ENCODE assay signal across 21 cellular contexts in genomic region chr10:121990015-121990677, GRCh38. TPM values are rescaled to one million over a fixed set of nuclear protein-coding genes. Genes with fewer than 3 reads are reported as not detected.
A peak's percentile ranks its signal among the peaks of the same experiment; 100 is the strongest.
DNase-seq lines count a peak whose midpoint lies in the region; ATAC-seq and TF ChIP-seq lines count a peak whose summit lies in the region.
"Had no signal": no experiment of that assay in that cellular context is flagged by ENCODE, and none has a peak within 500 bp of the region (broad histone marks: within the 10 kb centered on the region; RNA-seq: fewer than 3 reads in every experiment).

No MANE protein-coding gene starts in this region.

- ATAC-seq in GM21381 (IDR thresholded peaks at IDR 0.05; ENCODE audit: unreplicated experiment), result no peak
- ATAC-seq: T-cell, WTC11 had no signal

- no peak for TF ChIP-seq POLR2A in esophagus muscularis mucosa (IDR thresholded peaks at IDR 0.05; ENCODE audit: low read depth)

- POLR2A ChIA-PET in PC-9 (lab: Charles Lee; ENCODE audit: unreplicated experiment), result no interaction called here
- POLR2A ChIA-PET in RWPE1 (lab: Yijun Ruan, JAX; ENCODE audit: low non-redundant PET), result no interaction called here

- H4K20me1 ChIP-seq in PC-9 (ENCODE audit: insufficient read depth), result no peaks in the 10 kb centered on the region

- H3K79me2 ChIP-seq in PC-9 (ENCODE audit: low read depth), result no peaks in the 10 kb centered on the region

- DNase-seq in Calu3 (peak; percentile 24), PC-9 (no peak), esophagus muscularis mucosa (ENCODE audit: extremely low spot score) (no peak), RWPE1 (ENCODE audit: low spot score) (no peak), nucleus accumbens (lab: John Stamatoyannopoulos, UW) (no peak)
- no peak for DNase-seq in stimulated activated CD4-positive, alpha-beta T cell treated with anti-CD3 and anti-CD28 coated beads, Interleukin-2, amount 100 ng/mL, for 48 hours
- DNase-seq: activated naive CD8-positive, alpha-beta T cell treated with anti-CD3 and anti-CD28 coated beads, Interleukin-2, amount 10 ng/mL, durations not matched to agents 7 days and 5 days; CD8-positive, alpha-beta memory T cell; effector memory CD4-positive, alpha-beta T cell; EL; mammary epithelial cell; NCI-H1092 treated with DMSO at 0.1 percent for 48 hours; stimulated activated naive CD4-positive, alpha-beta T cell treated with Interleukin-2 at 50 U/mL for 16 hours; T-cell had no signal

- H3K4me3 ChIP-seq in PC-9 (no peak overlapping the region), esophagus muscularis mucosa (peak overlapping the region in 1 of 4 donors; percentile 9), rectal smooth muscle tissue (ENCODE audit: low read length) (peak overlapping the region; percentile 40)
- H3K4me3 ChIP-seq: HAP-1, prostate gland had no signal

- no peaks in the 10 kb centered on the region for H3K9me3 ChIP-seq in PC-9 (ENCODE audit: insufficient read depth, low read depth)
- H3K9me3 ChIP-seq in esophagus muscularis mucosa, result no peaks in the 10 kb centered on the region
- H3K9me3 ChIP-seq: HAP-1, prostate gland had no signal

- peaks cover 22% of the 10 kb centered on the region for H3K4me1 Mint-ChIP-seq in Calu3 (ENCODE audit: low read depth, unreplicated experiment)
- H3K4me1 Mint-ChIP-seq: activated naive CD8-positive, alpha-beta T cell treated with anti-CD3 and anti-CD28 coated beads, Interleukin-2, amount 10 ng/mL, durations not matched to agents 7 days and 5 days had no signal

- H3K9ac ChIP-seq in rectal smooth muscle tissue (ENCODE audit: low read length), result no peak overlapping the region

- H3K36me3 Mint-ChIP-seq in Calu3 (ENCODE audit: insufficient read depth, unreplicated experiment), result no peaks in the 10 kb centered on the region
- H3K36me3 Mint-ChIP-seq: activated naive CD8-positive, alpha-beta T cell treated with anti-CD3 and anti-CD28 coated beads, Interleukin-2, amount 10 ng/mL, durations not matched to agents 7 days and 5 days; CD8-positive, alpha-beta memory T cell; T-cell had no signal

- H3K36me3 ChIP-seq in PC-9 (ENCODE audit: low read depth), result no peaks in the 10 kb centered on the region
- H3K36me3 ChIP-seq in esophagus muscularis mucosa, result no peaks in the 10 kb centered on the region
- no peaks in the 10 kb centered on the region for H3K36me3 ChIP-seq in rectal smooth muscle tissue (ENCODE audit: control insufficient read depth, insufficient read depth, low read length)
- H3K36me3 ChIP-seq: HAP-1, prostate gland had no signal

- no peaks in the 10 kb centered on the region for H3K27me3 Mint-ChIP-seq in Calu3 (ENCODE audit: unreplicated experiment)

- H3K27me3 ChIP-seq in PC-9 (ENCODE audit: insufficient read depth, low read depth) (no peaks in the 10 kb centered on the region), esophagus muscularis mucosa (no peaks in the 10 kb centered on the region), rectal smooth muscle tissue (ENCODE audit: control insufficient read depth, insufficient read depth, low read length) (no peaks in the 10 kb centered on the region)

- TF ChIP-seq CTCF in Calu3 (IDR thresholded peaks at IDR 0.05; ENCODE audit: unreplicated experiment) (no peak), PC-9 (conservative IDR thresholded peaks at IDR 0.05) (no peak), esophagus muscularis mucosa (IDR thresholded peaks at IDR 0.05) (no peak), RWPE1 (conservative IDR thresholded peaks at IDR 0.05; ENCODE audit: low read depth) (no peak)

- peak overlapping the region; percentile 38 for H3K4me2 ChIP-seq in PC-9

- BruUV-seq in Calu3 (replicated peaks; lab: Mats Ljungman, UMichigan) (no TSS peak), PC-9 (replicated peaks; lab: Mats Ljungman, UMichigan) (no TSS peak)

- H3K4me1 ChIP-seq in PC-9 (replicated peaks; ENCODE audit: insufficient read depth) (peaks cover 17% of the 10 kb centered on the region), esophagus muscularis mucosa (peaks cover 3 to 29% (median 28%) of the 10 kb centered on the region in 4 donors), rectal smooth muscle tissue (ENCODE audit: control insufficient read depth, insufficient read depth, low read length) (peaks cover 21% of the 10 kb centered on the region)
- H3K4me1 ChIP-seq: HAP-1 had no signal

- no peak overlapping the region for H3K27ac Mint-ChIP-seq in Calu3 (ENCODE audit: unreplicated experiment)
- H3K27ac Mint-ChIP-seq: activated naive CD8-positive, alpha-beta T cell treated with anti-CD3 and anti-CD28 coated beads, Interleukin-2, amount 10 ng/mL, durations not matched to agents 7 days and 5 days; activated T-helper 1 cell treated with anti-CD3 and anti-CD28 coated beads, Interleukin-12 subunit alpha, Interleukin-12 subunit beta, Interleukin-2, Interleukin-4 antibody, amounts not matched to agents 30 ng/mL and 10 ng/mL and 1 ng/mL, durations not matched to agents 14 hours and 24 hours and 36 hours; nephron; T-cell; WTC11 had no signal

- no peak overlapping the region for H2AFZ ChIP-seq in PC-9

- CTCF ChIA-PET in Calu3 (lab: Charles Lee), result interaction anchor here (0.7 kb wide), 1 partner anchor 9 kb away, joined by 3 read pairs; no protein-coding TSS in a partner anchor
- CTCF ChIA-PET in PC-9 (lab: Charles Lee), result no interaction called here
- CTCF ChIA-PET in RWPE1 (lab: Yijun Ruan, JAX), result no interaction called here

- no peaks in the 10 kb centered on the region for H3K9me3 Mint-ChIP-seq in Calu3 (ENCODE audit: low read depth, unreplicated experiment)
- H3K9me3 Mint-ChIP-seq: activated T-helper 1 cell treated with anti-CD3 and anti-CD28 coated beads, Interleukin-12 subunit alpha, Interleukin-12 subunit beta, Interleukin-2, Interleukin-4 antibody, amounts not matched to agents 30 ng/mL and 10 ng/mL and 1 ng/mL, durations not matched to agents 14 hours and 24 hours and 36 hours had no signal

- H3K27ac ChIP-seq in PC-9 (no peak overlapping the region), esophagus muscularis mucosa (replicated peaks in 1 of 4) (peak overlapping the region; percentile 20 to 50 (median 46)), rectal smooth muscle tissue (ENCODE audit: low read depth, low read length) (peak overlapping the region; percentile 56), RWPE1 (no peak overlapping the region)
- H3K27ac ChIP-seq: prostate gland had no signal

- H3F3A ChIP-seq in PC-9 (ENCODE audit: insufficient read depth, low read depth), result peaks cover 20% of the 10 kb centered on the region

- intact Hi-C loops in Calu3 (cut with micrococcal nuclease; ENCODE audit: unreplicated experiment) (no loop called here), PC-9 (cut with micrococcal nuclease; ENCODE audit: unreplicated experiment) (no loop called here), esophagus muscularis mucosa (cut with DNase I) (no loop called here)

- no peak overlapping the region for H3K4me3 Mint-ChIP-seq in Calu3 (ENCODE audit: low read depth, unreplicated experiment)
- H3K4me3 Mint-ChIP-seq: activated naive CD8-positive, alpha-beta T cell treated with anti-CD3 and anti-CD28 coated beads, Interleukin-2, amount 10 ng/mL, durations not matched to agents 7 days and 5 days; activated T-helper 1 cell treated with anti-CD3 and anti-CD28 coated beads, Interleukin-12 subunit alpha, Interleukin-12 subunit beta, Interleukin-2, Interleukin-4 antibody, amounts not matched to agents 30 ng/mL and 10 ng/mL and 1 ng/mL, durations not matched to agents 14 hours and 24 hours and 36 hours; nephron; T-cell; WTC11 had no signal

- 72% methylated on average over 9 of the region's 9 CpGs for WGBS in esophagus muscularis mucosa

- no peak for TF ChIP-seq EP300 in esophagus muscularis mucosa (IDR thresholded peaks at IDR 0.05)

- H3K9me2 ChIP-seq in PC-9 (ENCODE audit: insufficient read depth), result no peaks in the 10 kb centered on the region

RNA-seq across cellular contexts. Expression of gene TACC2, which starts 1.2 kb away (rescaled TPM):
- total RNA-seq in Calu3 (2022) (24.4 and 26.5 TPM in 2 replicates), PC-9 (2021) (15.8 and 19.6 TPM in 2 replicates), esophagus muscularis mucosa (10 to 100 TPM; 53.7 to 99.4 (median 75.6) TPM)
- total RNA-seq: activated naive CD8-positive, alpha-beta T cell treated with anti-CD3 and anti-CD28 coated beads, Interleukin-2, amount 10 ng/mL, durations not matched to agents 7 days and 5 days; activated T-helper 1 cell treated with anti-CD3 and anti-CD28 coated beads, Interleukin-12 subunit alpha, Interleukin-12 subunit beta, Interleukin-2, Interleukin-4 antibody, amounts not matched to agents 30 ng/mL and 10 ng/mL and 1 ng/mL, durations not matched to agents 14 hours and 24 hours and 36 hours; CD8-positive, alpha-beta memory T cell had no signal

RNA-seq across cellular contexts. Expression of gene NSMCE4A, which starts 15.1 kb away (rescaled TPM):
- total RNA-seq in Calu3 (2022) (28.8 and 33.3 TPM in 2 replicates), PC-9 (2021) (26.8 and 32.4 TPM in 2 replicates), esophagus muscularis mucosa (10 to 100 TPM; 63.9 to 96.8 (median 82.0) TPM)

Comparison
In these comparisons a context has a peak if more than half of its experiments do, and no peak if none do; other contexts are left out.
1. H3K27ac ChIP-seq: peak in esophagus muscularis mucosa (4 of 4) and rectal smooth muscle tissue (single experiment); none in PC-9 (single experiment) and RWPE1 (single experiment).